11 cellular contexts compared by ENCODE assay signal in the genomic region with DNA sequence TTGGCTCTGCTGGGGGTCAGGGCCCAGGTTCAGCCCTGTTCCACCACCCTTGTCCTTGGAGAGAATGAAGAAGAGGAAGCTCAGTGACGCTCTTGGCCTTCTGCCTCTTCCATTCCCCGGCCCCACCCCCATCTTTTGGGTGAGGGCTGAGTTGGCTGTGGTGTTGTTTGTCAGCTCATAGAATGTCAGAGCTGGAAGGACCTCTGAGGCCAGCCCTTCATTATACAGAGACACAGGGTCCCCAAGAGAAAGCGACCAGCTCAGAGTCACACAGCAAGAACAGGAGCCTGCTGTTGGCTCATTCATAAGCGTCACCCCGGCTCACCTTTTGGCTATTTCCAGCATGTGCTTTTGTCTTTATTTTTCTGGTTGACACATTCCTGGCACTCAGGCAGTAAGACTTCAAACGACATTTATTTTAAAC.
DNase-seq lines count a peak whose midpoint lies in the region; ATAC-seq and TF ChIP-seq lines count a peak whose summit lies in the region.
"Had no signal": no experiment of that assay in that cellular context is flagged by ENCODE, and none has a peak within 500 bp of the region (broad histone marks: within the 10 kb centered on the region; RNA-seq: fewer than 3 reads in every experiment).

No MANE protein-coding gene starts in this region.

- H3K4me1 ChIP-seq in sigmoid colon, result peaks cover 0 to 72% (median 61%) of the 10 kb centered on the region in 4 donors

- peak; percentile 41 for DNase-seq in EH (ENCODE audit: low read depth)
- DNase-seq in T-helper 17 cell, result no peak
- DNase-seq in left cardiac atrium, result peak; percentile 79
- DNase-seq in sigmoid colon, result peak; percentile 83
- no peak for DNase-seq in effector CD8-positive, alpha-beta T cell (lab: John Stamatoyannopoulos, UW)
- no peak for DNase-seq in naive thymus-derived CD8-positive, alpha-beta T cell
- no peak for DNase-seq in DMS79 (lab: John Stamatoyannopoulos, UW)
- DNase-seq in DMS153 (lab: John Stamatoyannopoulos, UW), result no peak
- DNase-seq: EL, endodermal cell, left colon had no signal

- peak overlapping the region; percentile 74 to 87 (median 80) for H3K27ac ChIP-seq in sigmoid colon

- intact Hi-C loops in left cardiac atrium (cut with DNase I) (loop anchor here (5.0 to 10.0 kb wide), 2 partner anchors 119 to 121 kb away; a partner anchor contains a TSS), sigmoid colon (cut with DNase I) (loop anchor here (5.0 kb wide), 1 partner anchor 119 kb away; a partner anchor contains a TSS)

- H3K4me3 ChIP-seq in sigmoid colon, result no peak overlapping the region

- H3K27me3 Mint-ChIP-seq in T-helper 17 cell, result no peaks in the 10 kb centered on the region
- H3K27me3 Mint-ChIP-seq in naive thymus-derived CD8-positive, alpha-beta T cell, result no peaks in the 10 kb centered on the region

- WGBS in sigmoid colon, 2 donors, result 79 to 87% methylated on average over 6 of the region's 6 CpGs

- H3K9me3 ChIP-seq in T-helper 17 cell (ENCODE audit: control insufficient read depth, low read length, poor library complexity, severe bottlenecking) (no peaks in the 10 kb centered on the region), sigmoid colon (no peaks in the 10 kb centered on the region)

- H3K9me3 Mint-ChIP-seq in naive thymus-derived CD8-positive, alpha-beta T cell, result no peaks in the 10 kb centered on the region
- H3K9me3 Mint-ChIP-seq: endodermal cell had no signal

- H3K4me3 Mint-ChIP-seq in T-helper 17 cell, result no peak overlapping the region
- no peak overlapping the region for H3K4me3 Mint-ChIP-seq in naive thymus-derived CD8-positive, alpha-beta T cell
- H3K4me3 Mint-ChIP-seq: endodermal cell had no signal

- H3K27ac Mint-ChIP-seq in T-helper 17 cell, result peak overlapping the region; percentile 88
- H3K27ac Mint-ChIP-seq in naive thymus-derived CD8-positive, alpha-beta T cell, result peak overlapping the region in 5 of 10 donors; percentile 7 to 82 (median 36)
- H3K27ac Mint-ChIP-seq: endodermal cell had no signal

- no peak for ATAC-seq in T-helper 17 cell
- ATAC-seq in left cardiac atrium, result peak; percentile 45 to 52
- no peak for ATAC-seq in naive thymus-derived CD8-positive, alpha-beta T cell
- ATAC-seq: left colon had no signal

- H3K36me3 Mint-ChIP-seq in T-helper 17 cell (ENCODE audit: low read depth), result peaks cover 11% of the 10 kb centered on the region
- peaks cover 0 to 37% (median 3%) of the 10 kb centered on the region in 3 donors for H3K36me3 Mint-ChIP-seq in naive thymus-derived CD8-positive, alpha-beta T cell

- TF ChIP-seq CTCF in sigmoid colon (IDR thresholded peaks at IDR 0.05), result no peak

- TF ChIP-seq EP300 in sigmoid colon (IDR thresholded peaks at IDR 0.05), result peak in 3 of 4 donors; percentile 12 to 66 (median 50)

- POLR2A ChIA-PET in naive thymus-derived CD8-positive, alpha-beta T cell (lab: Charles Lee), result no interaction called here

- H3K4me1 Mint-ChIP-seq in T-helper 17 cell, result peaks cover 15% of the 10 kb centered on the region
- peaks cover 0 to 13% (median 2%) of the 10 kb centered on the region in 4 donors for H3K4me1 Mint-ChIP-seq in naive thymus-derived CD8-positive, alpha-beta T cell
- H3K4me1 Mint-ChIP-seq: endodermal cell had no signal

- H3K27me3 ChIP-seq in sigmoid colon, result no peaks in the 10 kb centered on the region

- H3K36me3 ChIP-seq in sigmoid colon, result peaks cover 0 to 18% (median 7%) of the 10 kb centered on the region in 4 donors

- no peak for TF ChIP-seq POLR2A in sigmoid colon (IDR thresholded peaks at IDR 0.05)

Comparison
In these comparisons a context has a peak if more than half of its experiments do, and no peak if none do; other contexts are left out.
1. DNase-seq: peak in EH (single experiment), left cardiac atrium (single experiment) and sigmoid colon (single experiment); none in T-helper 17 cell (0 of 3), effector CD8-positive, alpha-beta T cell (single experiment), naive thymus-derived CD8-positive, alpha-beta T cell (0 of 10), DMS79 (single experiment) and DMS153 (single experiment).
2. ATAC-seq: peak in left cardiac atrium (2 of 2); none in T-helper 17 cell (single experiment) and naive thymus-derived CD8-positive, alpha-beta T cell (0 of 2).